In the genomic region with DNA sequence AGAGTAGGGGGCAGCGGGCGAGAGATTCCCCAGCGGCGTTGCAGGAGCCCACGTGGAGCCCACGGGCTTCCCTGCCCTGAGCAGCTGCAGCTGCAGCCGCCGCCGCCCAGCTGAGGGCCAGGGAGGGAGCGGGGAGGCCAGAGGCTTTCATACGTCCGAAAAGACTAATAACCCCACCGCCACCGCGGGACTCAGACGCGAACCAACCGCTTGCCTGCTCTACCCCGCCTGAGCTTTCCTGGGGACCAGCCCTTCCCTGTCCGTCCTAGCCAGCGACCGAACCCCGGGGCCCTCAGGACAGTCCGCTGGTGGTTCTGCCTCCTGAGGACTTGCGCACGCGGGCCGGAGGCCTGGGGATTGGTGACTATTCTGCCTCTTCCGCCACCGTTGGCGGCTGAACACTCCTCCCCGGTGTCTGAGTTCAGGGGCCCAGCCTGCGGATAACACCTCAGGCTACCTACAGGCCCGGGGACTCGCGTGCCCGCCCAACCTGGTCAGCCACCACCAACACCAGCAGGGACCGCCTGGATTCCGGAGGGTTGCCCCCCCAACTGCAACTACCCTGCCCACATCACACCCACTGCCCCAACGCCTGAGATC, we compare ENCODE assay signal across 1 cellular context.
TF ChIP-seq lines count a peak whose summit lies in the region.

No MANE protein-coding gene starts in this region.

TF ChIP-seq in H1, 55 proteins besides CTCF, POLR2A, EP300 and RAD21:
- no peak for TF ChIP-seq JUN (IDR thresholded peaks at IDR 0.05; ENCODE audit: low read depth, low read length)
- TF ChIP-seq, protein P1, sequence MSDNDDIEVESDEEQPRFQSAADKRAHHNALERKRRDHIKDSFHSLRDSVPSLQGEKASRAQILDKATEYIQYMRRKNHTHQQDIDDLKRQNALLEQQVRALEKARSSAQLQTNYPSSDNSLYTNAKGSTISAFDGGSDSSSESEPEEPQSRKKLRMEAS (IDR thresholded peaks at IDR 0.05), result peak; percentile 5; the same call in 1 of the 2 replicates
- TF ChIP-seq GABPA (IDR thresholded peaks at IDR 0.05; ENCODE audit: borderline replicate concordance, insufficient read depth, low read length), result 0 out of 2 replicates have a peak, but pooled peaks have one; percentile 32
- peak; percentile 9 for TF ChIP-seq TAF7 (optimal IDR thresholded peaks at IDR 0.05; ENCODE audit: borderline replicate concordance, low read depth, low read length)
- no peak for TF ChIP-seq KDM4A (IDR thresholded peaks at IDR 0.05; ENCODE audit: low read depth, low read length, severe bottlenecking)
- TF ChIP-seq EGR1 (IDR thresholded peaks at IDR 0.05; ENCODE audit: borderline replicate concordance, low read depth, low read length), result no peak
- TF ChIP-seq CHD7 (IDR thresholded peaks at IDR 0.05; ENCODE audit: insufficient replicate concordance, low read length), result no peak
- 0 out of 2 replicates have a peak, but pooled peaks have one; percentile 20 for TF ChIP-seq TAF1 (IDR thresholded peaks at IDR 0.05; ENCODE audit: low read depth, low read length)
- TF ChIP-seq BRCA1 (IDR thresholded peaks at IDR 0.05; ENCODE audit: low read depth, low read length), result no peak
- 0 out of 2 replicates have a peak, but pooled peaks have one; percentile 7 for TF ChIP-seq PHF8 (conservative IDR thresholded peaks at IDR 0.05; ENCODE audit: low read depth, low read length)
